In the genomic region with DNA sequence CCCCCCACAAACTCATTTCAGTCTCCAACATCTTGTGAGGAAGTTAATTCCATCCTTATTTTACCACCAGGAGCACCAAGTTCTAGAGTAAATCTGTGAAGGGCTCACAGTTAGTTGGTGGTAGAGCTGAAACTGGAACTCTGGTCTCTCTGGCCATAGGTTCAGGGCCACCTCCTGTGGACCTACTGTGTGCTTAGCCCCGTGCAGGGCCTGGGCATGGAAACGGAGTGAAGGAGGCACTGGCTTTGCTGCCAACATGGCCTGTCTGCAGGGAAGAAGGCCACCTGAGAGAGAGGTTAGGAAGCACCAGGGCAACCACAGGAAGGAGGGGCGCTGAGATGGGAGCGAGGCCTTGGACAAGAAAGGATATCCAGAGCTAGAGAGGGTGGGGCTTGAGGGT, we compare ENCODE assay signal across 18 cellular contexts. TPM values are rescaled to one million over a fixed set of nuclear protein-coding genes. Genes with fewer than 3 reads are reported as not detected.
DNase-seq lines count a peak whose midpoint lies in the region; ATAC-seq and TF ChIP-seq lines count a peak whose summit lies in the region.
"Had no signal": no experiment of that assay in that cellular context is flagged by ENCODE, and none has a peak within 500 bp of the region (broad histone marks: within the 10 kb centered on the region; RNA-seq: fewer than 3 reads in every experiment).

No MANE protein-coding gene starts in this region.

- 56 to 86% methylated on average over 2 to 4 of the region's 4 CpGs for WGBS in body of pancreas, 2 donors

- in situ Hi-C loops in G401 (cut with HindIII; ENCODE audit: low sequenced_read_pairs) = no loop called here

- H3K4me1 Mint-ChIP-seq in brain = peaks cover 82% of the 10 kb centered on the region
- H3K4me1 Mint-ChIP-seq in neural progenitor cell = peaks cover 80% of the 10 kb centered on the region
- H3K4me1 Mint-ChIP-seq in CD14-positive monocyte = peaks cover 21% of the 10 kb centered on the region

- H3K27ac ChIP-seq in 22Rv1 (no peak overlapping the region), neural progenitor cell (no peak overlapping the region), body of pancreas (no peak overlapping the region)
- H3K27ac ChIP-seq: epithelial cell of prostate had no signal

- H3K36me3 ChIP-seq in neural progenitor cell (no peaks in the 10 kb centered on the region), body of pancreas (replicated peaks in 1 of 2; ENCODE audit: insufficient read depth in 1 of 2, low read depth in 2 of 2) (no peaks in the 10 kb centered on the region)
- H3K36me3 ChIP-seq: HAP-1 had no signal

- peaks cover 0 to 9% (median 2%) of the 10 kb centered on the region in 5 experiments for H3K9me3 Mint-ChIP-seq in brain
- H3K9me3 Mint-ChIP-seq in neural progenitor cell = no peaks in the 10 kb centered on the region
- peaks cover 0 to 5% (median 0%) of the 10 kb centered on the region in 7 donors for H3K9me3 Mint-ChIP-seq in CD14-positive monocyte
- H3K9me3 Mint-ChIP-seq: activated T-helper 2 cell treated with anti-CD3 and anti-CD28 coated beads, Interferon-gamma antibody, Interleukin-2, Interleukin-4, amounts not matched to agents 10 μg/mL and 5 μg/mL and 100 μg/mL, durations not matched to agents 14 hours and 24 hours and 36 hours had no signal

- no peak overlapping the region for H2AFZ ChIP-seq in neural progenitor cell (replicated peaks)

- H4K20me1 ChIP-seq in neural progenitor cell (ENCODE audit: low read depth) = peaks cover 85% of the 10 kb centered on the region

- no peak overlapping the region for H3K9ac ChIP-seq in neural progenitor cell

- DNase-seq in G401 (ENCODE audit: low spot score) (peak; percentile 50), neural progenitor cell (ENCODE audit: low spot score) (no peak), body of pancreas (no peak), NCI-H2029 treated with DMSO at 0.1 percent for 48 hours (lab: John Stamatoyannopoulos, UW) (no peak), CD14-positive monocyte (ENCODE audit: low spot score) (no peak)
- DNase-seq: DND-41; effector CD4-positive, alpha-beta T cell; MM.1S; NCI-H446 treated with DMSO at 0.1 percent for 48 hours; small intestine; stimulated activated CD4-positive, alpha-beta T cell treated with anti-CD3 and anti-CD28 coated beads, Interleukin-1b, Interleukin-23, amount 100 ng/mL, for 48 hours had no signal

- no peak overlapping the region for H3K4me3 ChIP-seq in neural progenitor cell
- no peak overlapping the region for H3K4me3 ChIP-seq in body of pancreas
- H3K4me3 ChIP-seq: HAP-1 had no signal

- H3K4me2 ChIP-seq in neural progenitor cell = no peak overlapping the region

- H3K27me3 ChIP-seq in neural progenitor cell = no peaks in the 10 kb centered on the region
- H3K27me3 ChIP-seq in body of pancreas = no peaks in the 10 kb centered on the region

- no peak for ATAC-seq in body of pancreas

- H3K79me2 ChIP-seq in neural progenitor cell (ENCODE audit: low read depth) = no peaks in the 10 kb centered on the region

- TF ChIP-seq POLR2A in body of pancreas (IDR thresholded peaks at IDR 0.05) = no peak

- H3F3A ChIP-seq in neural progenitor cell (ENCODE audit: low read depth) = peaks cover 2% of the 10 kb centered on the region

- no peaks in the 10 kb centered on the region for H3K9me3 ChIP-seq in neural progenitor cell (ENCODE audit: low read depth)
- no peaks in the 10 kb centered on the region for H3K9me3 ChIP-seq in body of pancreas
- H3K9me3 ChIP-seq: HAP-1 had no signal

- TF ChIP-seq CTCF in 22Rv1 (IDR thresholded peaks at IDR 0.05) (peak; percentile 32), brain (conservative IDR thresholded peaks at IDR 0.05) (peak; percentile 2 to 31), neural progenitor cell (IDR thresholded peaks at IDR 0.05) (no peak), body of pancreas (IDR thresholded peaks at IDR 0.05) (no peak), CD14-positive monocyte (IDR thresholded peaks at IDR 0.05) (no peak)

- H3K4me3 Mint-ChIP-seq in brain (peak overlapping the region in 1 of 5 experiments; percentile 52), neural progenitor cell (peak overlapping the region; percentile 57), CD14-positive monocyte (no peak overlapping the region)
- H3K4me3 Mint-ChIP-seq: activated CD8-positive, alpha-beta T cell treated with anti-CD3 and anti-CD28 coated beads, Interleukin-2, amount 10 ng/mL, durations not matched to agents 7 days and 5 days had no signal

- intact Hi-C loops in body of pancreas (cut with DNase I) = no loop called here
- intact Hi-C loops in CD14-positive monocyte (cut with micrococcal nuclease) = no loop called here

- H3K27ac Mint-ChIP-seq in brain (peak overlapping the region; percentile 20 to 84 (median 54)), neural progenitor cell (peak overlapping the region; percentile 88), CD14-positive monocyte (peak overlapping the region in 1 of 7 donors; percentile 11)
- H3K27ac Mint-ChIP-seq: activated T-helper 2 cell treated with anti-CD3 and anti-CD28 coated beads, Interferon-gamma antibody, Interleukin-2, Interleukin-4, amounts not matched to agents 10 μg/mL and 5 μg/mL and 100 μg/mL, durations not matched to agents 14 hours and 24 hours and 36 hours had no signal

- H3K27me3 Mint-ChIP-seq in brain = peaks cover 10% of the 10 kb centered on the region
- H3K27me3 Mint-ChIP-seq in neural progenitor cell (ENCODE audit: insufficient read depth, low read depth) = peaks cover 9% of the 10 kb centered on the region
- H3K27me3 Mint-ChIP-seq in CD14-positive monocyte (ENCODE audit: low read depth in 3 of 3) = peaks cover 14 to 36% (median 16%) of the 10 kb centered on the region in 3 donors

- H3K36me3 Mint-ChIP-seq in brain (no peaks in the 10 kb centered on the region), neural progenitor cell (no peaks in the 10 kb centered on the region), CD14-positive monocyte (no peaks in the 10 kb centered on the region)

- H3K4me1 ChIP-seq in neural progenitor cell = peaks cover 31% of the 10 kb centered on the region
- peaks cover 65% of the 10 kb centered on the region for H3K4me1 ChIP-seq in body of pancreas

RNA-seq across cellular contexts. Expression of a gene that starts 16.1 kb away (rescaled TPM):
- 30.0 and 44.9 TPM in 2 replicates for total RNA-seq in G401 (2014; rRNA removed; shearing (Covaris generic))
- polyA plus RNA-seq in brain (ENCODE audit: insufficient read depth, low read depth, low replicate concordance) (33.1 TPM), CD14-positive monocyte (not detected)
- total RNA-seq in neural progenitor cell (ENCODE audit: low replicate concordance) (24.3 and 41.7 TPM in 2 replicates), body of pancreas (10 to 100 TPM; 25.2 to 34.9 TPM)
- total RNA-seq: activated T-helper 2 cell treated with anti-CD3 and anti-CD28 coated beads, Interferon-gamma antibody, Interleukin-2, Interleukin-4, amounts not matched to agents 10 μg/mL and 5 μg/mL and 100 μg/mL, durations not matched to agents 14 hours and 24 hours and 36 hours; T-helper 2 cell treated with Interferon-gamma antibody and Interleukin-4, amounts not matched to agents 100 ng/mL and 5 ng/mL, for 36 hours had no signal

Comparison
In these comparisons a context has a peak if more than half of its experiments do, and no peak if none do; other contexts are left out.
1. CTCF ChIP-seq: peak in 22Rv1 (single experiment) and brain (2 of 2); none in neural progenitor cell (single experiment), body of pancreas (0 of 7) and CD14-positive monocyte (single experiment).